In the genomic region with DNA sequence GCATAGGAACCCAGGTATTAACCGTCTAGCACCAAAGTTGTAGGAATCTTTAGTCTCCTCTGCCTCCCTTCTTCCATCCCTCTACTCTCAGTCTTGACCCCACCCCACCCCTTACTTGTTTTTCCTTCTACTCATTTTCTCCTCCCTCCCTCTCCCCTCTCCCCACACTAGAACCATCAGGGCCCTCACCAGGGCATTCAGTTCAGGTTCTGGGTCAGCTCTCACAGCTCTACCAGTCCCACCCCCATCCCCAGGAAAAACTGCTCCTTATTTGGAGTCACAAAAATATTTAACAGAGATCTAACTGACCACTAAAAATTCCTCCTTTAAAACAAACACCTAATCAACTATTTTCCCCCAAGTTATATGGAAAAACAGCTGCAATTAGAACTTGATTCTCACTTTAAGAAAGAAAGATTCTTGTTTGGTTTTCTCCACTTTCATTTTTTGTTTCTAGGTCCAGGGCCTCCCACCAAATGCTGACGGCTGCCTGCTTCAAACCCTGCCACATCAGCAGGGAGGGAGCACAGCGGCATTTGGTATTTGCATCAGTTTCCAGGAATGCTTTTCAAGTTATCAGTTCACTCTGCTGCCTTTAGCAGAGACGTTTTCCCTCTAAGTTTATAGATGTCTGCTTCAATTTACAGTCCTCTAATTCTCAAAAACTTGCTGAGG, we compare ENCODE assay signal across 8 cellular contexts. TPM values are rescaled to one million over a fixed set of nuclear protein-coding genes. Genes with fewer than 3 reads are reported as not detected.
A peak's percentile ranks its signal among the peaks of the same experiment; 100 is the strongest.
DNase-seq lines count a peak whose midpoint lies in the region; ATAC-seq and TF ChIP-seq lines count a peak whose summit lies in the region.

No MANE protein-coding gene starts in this region.

- no peaks in the 10 kb centered on the region for H3K9me3 ChIP-seq in SK-N-MC (ENCODE audit: low read depth, low read length)
- no peaks in the 10 kb centered on the region for H3K9me3 ChIP-seq in left ventricle myocardium inferior (replicated peaks)
- no peaks in the 10 kb centered on the region for H3K9me3 ChIP-seq in skeletal muscle tissue (ENCODE audit: control insufficient read depth in 3 of 3, low read length in 3 of 3)
- H3K9me3 ChIP-seq in WERI-Rb-1 (ENCODE audit: severe bottlenecking) = no peaks in the 10 kb centered on the region

- H3K4me3 ChIP-seq in SK-N-MC = peak overlapping the region; percentile 20; the same call in 1 of the 2 replicates
- peak overlapping the region; percentile 28 for H3K4me3 ChIP-seq in left ventricle myocardium inferior
- H3K4me3 ChIP-seq in skeletal muscle tissue (ENCODE audit: low read length in 3 of 3) = no peak overlapping the region
- H3K4me3 ChIP-seq in WERI-Rb-1 (ENCODE audit: low read depth, low read length) = no peak overlapping the region

- DNase-seq in SK-N-MC (ENCODE audit: low read depth, low spot score) = no peak
- peak; percentile 43 for DNase-seq in left ventricle myocardium inferior
- DNase-seq in WERI-Rb-1 = no peak
- no peak for DNase-seq in GM19240 (ENCODE audit: insufficient read length, low spot score)

- ATAC-seq in GM19438 (IDR thresholded peaks at IDR 0.05; ENCODE audit: low read depth, unreplicated experiment) (peak; percentile 55), GM19328 (IDR thresholded peaks at IDR 0.05; ENCODE audit: unreplicated experiment) (no peak), HG03520 (IDR thresholded peaks at IDR 0.05; ENCODE audit: unreplicated experiment) (no peak)

- TF ChIP-seq CTCF in left ventricle myocardium inferior (IDR thresholded peaks at IDR 0.05; ENCODE audit: borderline replicate concordance) (no peak), WERI-Rb-1 (IDR thresholded peaks at IDR 0.05; ENCODE audit: low read depth, low read length) (no peak)

- no peaks in the 10 kb centered on the region for H3K36me3 ChIP-seq in SK-N-MC (ENCODE audit: insufficient read depth, low read length)
- H3K36me3 ChIP-seq in left ventricle myocardium inferior = no peaks in the 10 kb centered on the region
- no peaks in the 10 kb centered on the region for H3K36me3 ChIP-seq in skeletal muscle tissue (ENCODE audit: control insufficient read depth in 3 of 3, insufficient read depth in 3 of 3, low read length in 3 of 3)
- no peaks in the 10 kb centered on the region for H3K36me3 ChIP-seq in WERI-Rb-1

- H3K4me1 ChIP-seq in left ventricle myocardium inferior (peaks cover 26% of the 10 kb centered on the region), skeletal muscle tissue (ENCODE audit: control insufficient read depth in 3 of 3, insufficient read depth in 3 of 3, low read length in 3 of 3) (peaks cover 0 to 8% (median 0%) of the 10 kb centered on the region in 3 donors)

- peak overlapping the region; percentile 43; the same call in 1 of the 2 replicates for H3K27ac ChIP-seq in SK-N-MC
- peak overlapping the region; percentile 91 for H3K27ac ChIP-seq in left ventricle myocardium inferior (replicated peaks)
- H3K27ac ChIP-seq in skeletal muscle tissue (ENCODE audit: low read depth, low read length) = peak overlapping the region; percentile 80
- H3K27ac ChIP-seq in WERI-Rb-1 = no peak overlapping the region

- H3K27me3 ChIP-seq in left ventricle myocardium inferior (ENCODE audit: low read depth) = peaks cover 23% of the 10 kb centered on the region
- peaks cover 6 to 16% (median 12%) of the 10 kb centered on the region in 3 donors for H3K27me3 ChIP-seq in skeletal muscle tissue (ENCODE audit: control insufficient read depth in 3 of 3, insufficient read depth in 3 of 3, low read length in 3 of 3)
- H3K27me3 ChIP-seq in WERI-Rb-1 (ENCODE audit: insufficient read depth, low read depth, severe bottlenecking) = no peaks in the 10 kb centered on the region

- intact Hi-C loops in left ventricle myocardium inferior (cut with micrococcal nuclease) = no loop called here

- H3K9ac ChIP-seq in SK-N-MC (ENCODE audit: insufficient read length) (peak overlapping the region; percentile 51), skeletal muscle tissue (ENCODE audit: low read depth in 1 of 3, low read length in 3 of 3) (no peak overlapping the region)

RNA-seq across cellular contexts. Expression of gene COL1A2, which starts 2.8 kb away (rescaled TPM):
- total RNA-seq in left ventricle myocardium inferior (96.6 TPM), skeletal muscle tissue (6,663 TPM)

Comparison
In these comparisons a context has a peak if more than half of its experiments do, and no peak if none do; other contexts are left out.
1. H3K4me3 ChIP-seq: peak in SK-N-MC (single experiment) and left ventricle myocardium inferior (single experiment); none in skeletal muscle tissue (0 of 3) and WERI-Rb-1 (single experiment).
2. RNA of gene COL1A2, which starts 2.8 kb away (total RNA-seq): 6,663 TPM in skeletal muscle tissue (single experiment); 96.6 TPM in left ventricle myocardium inferior (single experiment); every median in the first group is over 10 times any median in the second.